Comparison of ENCODE assay signal across 30 cellular contexts in genomic region chr9:124135813-124136365, GRCh38.
"Had no signal": no experiment of that assay in that cellular context is flagged by ENCODE, and none has a peak within 500 bp of the region (broad histone marks: within the 10 kb centered on the region; RNA-seq: fewer than 3 reads in every experiment).

No MANE protein-coding gene starts in this region.

- H3K27me3 ChIP-seq: left lung, neural progenitor cell, ovary, right atrium auricular region, right lobe of liver, suprapubic skin, upper lobe of right lung, uterus had no signal

- H3K9me3 Mint-ChIP-seq: immature natural killer cell; mesothelial cell of epicardium; naive B cell; natural killer cell; nephron progenitor cell; neural progenitor cell; stimulated activated naive CD8-positive, alpha-beta T cell treated with anti-CD3 and anti-CD28 coated beads, Interleukin-15, Interleukin-2, amounts not matched to agents 100 ng/mL and 50 ng/mL, for 24 hours had no signal

- H3K27ac Mint-ChIP-seq: mesothelial cell of epicardium; natural killer cell; nephron progenitor cell; neural progenitor cell; progenitor cell of endocrine pancreas; stimulated activated naive CD8-positive, alpha-beta T cell treated with anti-CD3 and anti-CD28 coated beads, Interleukin-15, Interleukin-2, amounts not matched to agents 100 ng/mL and 50 ng/mL, for 24 hours had no signal

- H3K36me3 Mint-ChIP-seq: immature natural killer cell, mesothelial cell of epicardium, naive B cell, natural killer cell, neural progenitor cell had no signal

- H3K4me2 ChIP-seq: neural progenitor cell, smooth muscle cell had no signal

- FAIRE-seq: islet of Langerhans, kidney had no signal

- DNase-seq: hypothalamus; immature natural killer cell; kidney; left colon; left lung; lower lobe of right lung; mammary epithelial cell; mesendoderm; naive B cell; natural killer cell; nephron progenitor cell; ovary; right lobe of liver; stimulated activated CD4-positive, alpha-beta T cell treated with anti-CD3 and anti-CD28 coated beads, Interleukin-15, amount 100 ng/mL, for 24 hours; stimulated activated CD4-positive, alpha-beta T cell treated with anti-CD3 and anti-CD28 coated beads, Interleukin-2, amount 100 ng/mL, for 24 hours; stimulated activated CD4-positive, alpha-beta T cell treated with anti-CD3 and anti-CD28 coated beads, Interleukin-4, amount 100 ng/mL, for 1 hour; stimulated activated naive CD4-positive, alpha-beta T cell; tibial artery; trophoblast cell; upper lobe of right lung; uterus had no signal

- H3K36me3 ChIP-seq: left lung, lower lobe of right lung, neural progenitor cell, ovary, right atrium auricular region, right lobe of liver, suprapubic skin, thoracic aorta, tibial artery, upper lobe of right lung, uterus had no signal

- H3K4me1 ChIP-seq: left lung, lower lobe of right lung, neural progenitor cell, right atrium auricular region, right lobe of liver, suprapubic skin, upper lobe of right lung, uterus had no signal

- H3K4me1 Mint-ChIP-seq: mesothelial cell of epicardium, natural killer cell had no signal

- H3K9ac ChIP-seq: neural progenitor cell had no signal

- H3K27me3 Mint-ChIP-seq: naive B cell had no signal

- H3K4me3 Mint-ChIP-seq: immature natural killer cell; mesothelial cell of epicardium; naive B cell; natural killer cell; nephron progenitor cell; neural progenitor cell; stimulated activated naive CD8-positive, alpha-beta T cell treated with anti-CD3 and anti-CD28 coated beads, Interleukin-15, Interleukin-2, amounts not matched to agents 100 ng/mL and 50 ng/mL, for 24 hours had no signal

- ATAC-seq: left colon, left lung, lower lobe of right lung, natural killer cell, right lobe of liver, upper lobe of right lung had no signal

- H2AFZ ChIP-seq: neural progenitor cell had no signal

- H3K27ac ChIP-seq: left lung, lower lobe of right lung, neural progenitor cell, ovary, right atrium auricular region, right lobe of liver, suprapubic skin, thoracic aorta, tibial artery, upper lobe of right lung, uterus had no signal

- H3K4me3 ChIP-seq: left lung, lower lobe of right lung, neural progenitor cell, ovary, right atrium auricular region, right lobe of liver, smooth muscle cell, suprapubic skin, thoracic aorta, tibial artery, upper lobe of right lung, uterus had no signal

- H3K9me3 ChIP-seq: left lung, lower lobe of right lung, ovary, right atrium auricular region, right lobe of liver, suprapubic skin, thoracic aorta, tibial artery, upper lobe of right lung, uterus had no signal
